In the genomic region with DNA sequence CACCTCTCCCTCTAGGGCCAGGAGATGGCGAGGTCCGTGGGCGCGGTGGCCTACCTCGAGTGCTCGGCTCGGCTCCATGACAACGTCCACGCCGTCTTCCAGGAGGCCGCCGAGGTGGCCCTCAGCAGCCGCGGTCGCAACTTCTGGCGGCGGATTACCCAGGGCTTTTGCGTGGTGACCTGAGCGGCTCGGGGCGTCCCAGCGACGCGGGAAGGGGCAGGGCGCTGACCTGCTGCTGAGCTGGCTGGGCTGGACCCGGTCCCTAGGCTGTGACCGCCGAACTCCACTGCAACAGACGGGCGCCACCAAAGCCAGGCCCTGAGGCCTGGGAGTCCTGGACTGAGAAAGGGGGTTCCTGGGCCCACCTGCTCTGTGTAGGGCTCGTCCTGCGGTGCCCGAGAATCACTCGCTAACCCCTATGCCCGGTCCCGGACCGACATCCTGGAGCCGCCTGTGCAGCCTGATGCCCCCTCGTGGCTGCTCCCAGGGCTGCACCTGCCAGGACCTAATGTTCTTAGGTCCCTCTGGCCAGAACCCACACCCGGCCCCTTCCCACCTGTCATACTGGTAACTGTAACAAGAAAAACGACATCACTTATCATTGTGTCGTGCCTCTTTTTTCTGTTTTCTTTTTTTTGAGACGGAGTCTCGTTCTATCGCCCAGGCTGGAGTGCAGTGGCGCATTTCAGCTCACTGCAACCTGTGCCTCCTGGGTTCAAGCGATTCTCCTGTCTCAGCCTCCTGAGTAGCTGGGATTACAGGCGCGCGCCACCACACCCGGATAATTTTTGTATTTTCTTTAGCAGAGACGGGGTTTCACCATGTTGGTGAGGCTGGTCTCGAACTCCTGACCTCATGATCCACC, we compare ENCODE assay signal across 1 cellular context.
TF ChIP-seq lines count a peak whose summit lies in the region.

No MANE protein-coding gene starts in this region.

TF ChIP-seq in HepG2, 621 proteins besides CTCF, POLR2A, EP300 and RAD21 (continued from another document):
- TF ChIP-seq, protein P1, sequence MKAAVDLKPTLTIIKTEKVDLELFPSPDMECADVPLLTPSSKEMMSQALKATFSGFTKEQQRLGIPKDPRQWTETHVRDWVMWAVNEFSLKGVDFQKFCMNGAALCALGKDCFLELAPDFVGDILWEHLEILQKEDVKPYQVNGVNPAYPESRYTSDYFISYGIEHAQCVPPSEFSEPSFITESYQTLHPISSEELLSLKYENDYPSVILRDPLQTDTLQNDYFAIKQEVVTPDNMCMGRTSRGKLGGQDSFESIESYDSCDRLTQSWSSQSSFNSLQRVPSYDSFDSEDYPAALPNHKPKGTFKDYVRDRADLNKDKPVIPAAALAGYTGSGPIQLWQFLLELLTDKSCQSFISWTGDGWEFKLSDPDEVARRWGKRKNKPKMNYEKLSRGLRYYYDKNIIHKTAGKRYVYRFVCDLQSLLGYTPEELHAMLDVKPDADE (CRISPR knock-in tag; IDR thresholded peaks at IDR 0.05) = no peak
- TF ChIP-seq, protein P2, sequence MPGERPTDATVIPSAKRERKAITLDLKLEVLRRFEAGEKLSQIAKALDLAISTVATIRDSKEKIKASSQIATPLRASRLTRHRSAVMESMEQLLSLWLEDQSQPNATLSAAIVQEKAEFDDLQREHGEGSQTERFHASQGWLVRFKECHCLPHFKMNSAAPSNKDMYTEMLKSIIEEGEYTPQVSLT (CRISPR knock-in tag; IDR thresholded peaks at IDR 0.05; ENCODE audit: borderline replicate concordance, low read depth) = no peak
- TF ChIP-seq, protein P3, sequence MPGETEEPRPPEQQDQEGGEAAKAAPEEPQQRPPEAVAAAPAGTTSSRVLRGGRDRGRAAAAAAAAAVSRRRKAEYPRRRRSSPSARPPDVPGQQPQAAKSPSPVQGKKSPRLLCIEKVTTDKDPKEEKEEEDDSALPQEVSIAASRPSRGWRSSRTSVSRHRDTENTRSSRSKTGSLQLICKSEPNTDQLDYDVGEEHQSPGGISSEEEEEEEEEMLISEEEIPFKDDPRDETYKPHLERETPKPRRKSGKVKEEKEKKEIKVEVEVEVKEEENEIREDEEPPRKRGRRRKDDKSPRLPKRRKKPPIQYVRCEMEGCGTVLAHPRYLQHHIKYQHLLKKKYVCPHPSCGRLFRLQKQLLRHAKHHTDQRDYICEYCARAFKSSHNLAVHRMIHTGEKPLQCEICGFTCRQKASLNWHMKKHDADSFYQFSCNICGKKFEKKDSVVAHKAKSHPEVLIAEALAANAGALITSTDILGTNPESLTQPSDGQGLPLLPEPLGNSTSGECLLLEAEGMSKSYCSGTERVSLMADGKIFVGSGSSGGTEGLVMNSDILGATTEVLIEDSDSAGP (CRISPR knock-in tag; IDR thresholded peaks at IDR 0.05; ENCODE audit: borderline replicate concordance) = peak; percentile 38; the same call in 1 of the 2 replicates
- no peak for TF ChIP-seq ZKSCAN1 (IDR thresholded peaks at IDR 0.05; ENCODE audit: low read length)
TF ChIP-seq in HepG2: peak in this region for 29.
